Comparison of ENCODE assay signal across 24 cellular contexts in genomic region chrX:70292788-70293187, GRCh38. TPM values are rescaled to one million over a fixed set of nuclear protein-coding genes. Genes with fewer than 3 reads are reported as not detected.
A peak's percentile ranks its signal among the peaks of the same experiment; 100 is the strongest.
DNase-seq lines count a peak whose midpoint lies in the region; ATAC-seq and TF ChIP-seq lines count a peak whose summit lies in the region.
"Had no signal": no experiment of that assay in that cellular context is flagged by ENCODE, and none has a peak within 500 bp of the region (broad histone marks: within the 10 kb centered on the region; RNA-seq: fewer than 3 reads in every experiment).

No MANE protein-coding gene starts in this region.

- no peaks in the 10 kb centered on the region for H3F3A ChIP-seq in DOHH2 (ENCODE audit: control insufficient read depth, insufficient read depth)

- peak overlapping the region; percentile 31 for H3K27ac Mint-ChIP-seq in HFFc6
- H3K27ac Mint-ChIP-seq: activated naive CD4-positive, alpha-beta T cell treated with anti-CD3 and anti-CD28 coated beads for 36 hours had no signal

- H3K4me1 Mint-ChIP-seq in HFFc6 (ENCODE audit: low read depth): peaks cover 32% of the 10 kb centered on the region

- no peaks in the 10 kb centered on the region for H3K27me3 Mint-ChIP-seq in HFFc6 (ENCODE audit: insufficient read depth)

- no peak overlapping the region for H3K9ac ChIP-seq in adipocyte (ENCODE audit: low read length)

- no peak overlapping the region for H3K27ac ChIP-seq in DOHH2 (ENCODE audit: low read depth, low read length)
- H3K27ac ChIP-seq: brain microvascular endothelial cell, pancreas had no signal

- peaks cover 59% of the 10 kb centered on the region for H3K79me2 ChIP-seq in DOHH2 (ENCODE audit: control insufficient read depth, low read length)

- peaks cover 26% of the 10 kb centered on the region for H3K4me1 ChIP-seq in DOHH2 (ENCODE audit: control insufficient read depth, low read length)
- H3K4me1 ChIP-seq in adipocyte (ENCODE audit: control insufficient read depth, insufficient read depth, low read length): no peaks in the 10 kb centered on the region
- H3K4me1 ChIP-seq: pancreas had no signal

- H3K27me3 ChIP-seq in DOHH2 (ENCODE audit: control insufficient read depth, low read length) (no peaks in the 10 kb centered on the region), adipocyte (replicated peaks; ENCODE audit: control insufficient read depth, insufficient read depth, low read length) (peaks cover 4% of the 10 kb centered on the region)
- H3K27me3 ChIP-seq: brain microvascular endothelial cell had no signal

- H3K4me3 Mint-ChIP-seq in HFFc6: peak overlapping the region; percentile 95
- H3K4me3 Mint-ChIP-seq: activated naive CD4-positive, alpha-beta T cell treated with anti-CD3 and anti-CD28 coated beads for 36 hours had no signal

- no peaks in the 10 kb centered on the region for H3K9me3 Mint-ChIP-seq in HFFc6
- H3K9me3 Mint-ChIP-seq: activated naive CD4-positive, alpha-beta T cell treated with anti-CD3 and anti-CD28 coated beads for 36 hours had no signal

- H4K20me1 ChIP-seq in DOHH2 (ENCODE audit: control insufficient read depth, insufficient read depth, low read depth, low read length): no peaks in the 10 kb centered on the region

- no peak for TF ChIP-seq CTCF in DOHH2 (IDR thresholded peaks at IDR 0.05; ENCODE audit: low read depth, low read length, poor library complexity, severe bottlenecking)
- no peak for TF ChIP-seq CTCF in HFFc6 (IDR thresholded peaks at IDR 0.05)

- peak overlapping the region; percentile 81 for H3K4me2 ChIP-seq in DOHH2 (ENCODE audit: low read length)

- DNase-seq in HFFc6 (no peak), adipocyte (ENCODE audit: low read depth) (peak; percentile 16), myocyte (ENCODE audit: low read depth) (peak; percentile 4), NCI-H774 (lab: John Stamatoyannopoulos, UW) (no peak)
- DNase-seq: activated CD4-positive, CD25-positive, alpha-beta regulatory T cell treated with anti-CD3 and anti-CD28 coated beads, Interleukin-2, amount 50 U/mL, for 72 hours; activated CD8-positive, alpha-beta memory T cell treated with anti-CD3 and anti-CD28 coated beads, Interleukin-2, amount 50 U/mL, for 48 hours; activated naive CD4-positive, alpha-beta T cell treated with anti-CD3 and anti-CD28 coated beads for 36 hours; brain microvascular endothelial cell; C1 segment of cervical spinal cord; DMS 273 treated with DMSO at 0.1 percent for 48 hours; effector memory CD4-positive, alpha-beta T cell; foreskin melanocyte; KBM-7; NCI-H1105 treated with DMSO at 0.1 percent for 48 hours; NCI-H69; pancreas; small intestine had no signal

- no peaks in the 10 kb centered on the region; the same call in 1 of the 2 replicates for H3K36me3 Mint-ChIP-seq in HFFc6 (ENCODE audit: low read depth)

- ATAC-seq in HG02884 (IDR thresholded peaks at IDR 0.05; ENCODE audit: unreplicated experiment): no peak
- ATAC-seq in activated CD4-positive, CD25-positive, alpha-beta regulatory T cell treated with anti-CD3 and anti-CD28 coated beads, Interleukin-2, amount 50 U/mL, for 24 hours: no peak
- ATAC-seq: left lobe of liver, pancreas had no signal

- H3K9me2 ChIP-seq in DOHH2 (replicated peaks; ENCODE audit: control insufficient read depth, low read length): no peaks in the 10 kb centered on the region

- H3K36me3 ChIP-seq in DOHH2 (ENCODE audit: control insufficient read depth, low read length): peaks cover 42% of the 10 kb centered on the region
- H3K36me3 ChIP-seq in adipocyte (ENCODE audit: control insufficient read depth, insufficient read depth, low read length, severe bottlenecking): peaks cover under 1% of the 10 kb centered on the region
- H3K36me3 ChIP-seq: brain microvascular endothelial cell, pancreas had no signal

- no peaks in the 10 kb centered on the region for H3K9me3 ChIP-seq in DOHH2 (ENCODE audit: control insufficient read depth, insufficient read depth, low read length)
- peaks cover 8% of the 10 kb centered on the region for H3K9me3 ChIP-seq in adipocyte (ENCODE audit: control insufficient read depth, low read length)
- H3K9me3 ChIP-seq: pancreas had no signal

- H3K4me3 ChIP-seq in DOHH2 (ENCODE audit: low read length): peak overlapping the region; percentile 93; the same call in 1 of the 2 replicates
- H3K4me3 ChIP-seq in adipocyte (ENCODE audit: low read length): no peak overlapping the region
- H3K4me3 ChIP-seq: pancreas had no signal

RNA-seq across cellular contexts. Expression of gene KIF4A, which starts 2.9 kb away (rescaled TPM):
- total RNA-seq in HFFc6 (2021; fragmentation: NEBNext Ultra II Directional; extraction: Animal tissue kit (Norgen Biotek cat#: 25700)): 10 to 100 TPM; 10.7 to 30.2 (median 25.8) TPM
- 0.27 and 0.36 TPM in 2 replicates for total RNA-seq in myocyte
- polyA plus RNA-seq in myocyte (2012): 0.13 TPM

RNA-seq across cellular contexts. Expression of gene PDZD11, which starts 3.1 kb away (rescaled TPM):
- 10 to 100 TPM; 72.7 to 89.5 (median 87.1) TPM for total RNA-seq in HFFc6 (2021; fragmentation: NEBNext Ultra II Directional; extraction: Animal tissue kit (Norgen Biotek cat#: 25700))
- total RNA-seq in myocyte: 57.4 and 65.2 TPM in 2 replicates
- 97.6 TPM for polyA plus RNA-seq in myocyte (2012)

RNA-seq across cellular contexts. Expression of gene RAB41, which starts 10.8 kb away (rescaled TPM):
- total RNA-seq in HFFc6 (2021; fragmentation: NEBNext Ultra II Directional; extraction: Animal tissue kit (Norgen Biotek cat#: 25700)): not detected
- total RNA-seq in myocyte: not detected in 2 replicates
- polyA plus RNA-seq in myocyte (2012): 0.16 TPM
- total RNA-seq: activated naive CD4-positive, alpha-beta T cell treated with anti-CD3 and anti-CD28 coated beads for 36 hours; left lobe of liver; mononuclear cell; pancreas; RPMI7951; T-helper 2 cell treated with Interferon-gamma antibody and Interleukin-4, amounts not matched to agents 100 ng/mL and 5 ng/mL, for 36 hours had no signal
- polyA plus RNA-seq: pancreas, small intestine had no signal

RNA-seq across cellular contexts. Expression of gene ARR3, which starts 24.7 kb away (rescaled TPM):
- not detected for total RNA-seq in HFFc6 (2021; fragmentation: NEBNext Ultra II Directional; extraction: Animal tissue kit (Norgen Biotek cat#: 25700))
- not detected in 2 replicates for total RNA-seq in myocyte
- polyA plus RNA-seq in myocyte (2012): not detected
- total RNA-seq: activated naive CD4-positive, alpha-beta T cell treated with anti-CD3 and anti-CD28 coated beads for 36 hours; left lobe of liver; mononuclear cell; pancreas; RPMI7951; T-helper 2 cell treated with Interferon-gamma antibody and Interleukin-4, amounts not matched to agents 100 ng/mL and 5 ng/mL, for 36 hours had no signal
- polyA plus RNA-seq: pancreas had no signal

RNA-seq across cellular contexts. Expression of gene P2RY4, which starts 32.8 kb away (rescaled TPM):
- not detected for total RNA-seq in HFFc6 (2021; fragmentation: NEBNext Ultra II Directional; extraction: Animal tissue kit (Norgen Biotek cat#: 25700))
- total RNA-seq in myocyte: not detected in 2 replicates
- 0.08 TPM for polyA plus RNA-seq in myocyte (2012)
- total RNA-seq: mononuclear cell had no signal

Comparison
In these comparisons a context has a peak if more than half of its experiments do, and no peak if none do; other contexts are left out.
1. DNase-seq: peak in adipocyte (single experiment) and myocyte (single experiment); none in HFFc6 (single experiment) and NCI-H774 (single experiment).